Comparison of ENCODE assay signal across 1 cellular context in genomic region chr1:118084400-118084799, GRCh38.
TF ChIP-seq lines count a peak whose summit lies in the region.

No MANE protein-coding gene starts in this region.

TF ChIP-seq in GM23338, 12 proteins besides CTCF, POLR2A, EP300 and RAD21 (continued from another document):
- no peak for TF ChIP-seq REST (IDR thresholded peaks at IDR 0.05; ENCODE audit: unreplicated experiment)
- TF ChIP-seq, protein P1, sequence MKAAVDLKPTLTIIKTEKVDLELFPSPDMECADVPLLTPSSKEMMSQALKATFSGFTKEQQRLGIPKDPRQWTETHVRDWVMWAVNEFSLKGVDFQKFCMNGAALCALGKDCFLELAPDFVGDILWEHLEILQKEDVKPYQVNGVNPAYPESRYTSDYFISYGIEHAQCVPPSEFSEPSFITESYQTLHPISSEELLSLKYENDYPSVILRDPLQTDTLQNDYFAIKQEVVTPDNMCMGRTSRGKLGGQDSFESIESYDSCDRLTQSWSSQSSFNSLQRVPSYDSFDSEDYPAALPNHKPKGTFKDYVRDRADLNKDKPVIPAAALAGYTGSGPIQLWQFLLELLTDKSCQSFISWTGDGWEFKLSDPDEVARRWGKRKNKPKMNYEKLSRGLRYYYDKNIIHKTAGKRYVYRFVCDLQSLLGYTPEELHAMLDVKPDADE (IDR thresholded peaks at IDR 0.05), result no peak
- no peak for TF ChIP-seq ZNF114 (CRISPR knock-in tag; IDR thresholded peaks at IDR 0.05)
- no peak for TF ChIP-seq JUNB (IDR thresholded peaks at IDR 0.05; ENCODE audit: unreplicated experiment)
- TF ChIP-seq NANOG (IDR thresholded peaks at IDR 0.05; ENCODE audit: borderline replicate concordance), result no peak
- no peak for TF ChIP-seq EZH2phosphoT487 (IDR thresholded peaks at IDR 0.05; ENCODE audit: unreplicated experiment)
